ENCODE assay signal across 16 cellular contexts in the genomic region with DNA sequence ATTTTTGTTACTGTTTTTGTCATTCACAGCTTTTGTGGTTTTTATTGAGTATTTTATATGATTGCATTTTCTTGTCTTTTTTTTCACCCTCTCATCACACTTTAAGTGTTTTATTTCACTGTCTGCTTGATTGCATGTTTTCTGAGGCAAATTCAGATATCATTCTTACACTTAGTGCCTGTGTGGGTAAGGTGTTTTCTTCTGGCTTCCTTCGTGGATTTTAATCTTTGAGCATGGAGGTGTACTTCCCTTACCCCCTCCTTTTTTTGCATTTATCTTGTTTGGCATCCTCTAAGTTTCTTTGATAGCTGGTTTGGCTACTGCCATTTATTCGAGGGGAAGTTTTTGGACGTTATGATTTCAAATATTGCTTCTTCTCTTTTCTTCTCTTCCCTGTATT.
"Had no signal": no experiment of that assay in that cellular context is flagged by ENCODE, and none has a peak within 500 bp of the region (broad histone marks: within the 10 kb centered on the region; RNA-seq: fewer than 3 reads in every experiment).

No MANE protein-coding gene starts in this region.

- H3K27ac Mint-ChIP-seq: activated CD4-positive, alpha-beta T cell treated with anti-CD3 and anti-CD28 coated beads, Interleukin-2, amount 10 ng/mL, durations not matched to agents 24 days and 14 days; memory B cell; nephron; stimulated activated naive CD8-positive, alpha-beta T cell treated with anti-CD3 and anti-CD28 coated beads, Interleukin-15, Interleukin-2, amounts not matched to agents 100 ng/mL and 50 ng/mL, for 24 hours; T-helper 1 cell treated with Interleukin-12 subunit alpha and Interleukin-12 subunit beta and Interleukin-4 antibody, amounts not matched to agents 30 μg/mL and 1 μg/mL, for 36 hours had no signal

- H3K27me3 Mint-ChIP-seq: activated CD4-positive, alpha-beta T cell treated with anti-CD3 and anti-CD28 coated beads, Interleukin-2, amount 10 ng/mL, durations not matched to agents 24 days and 14 days; brain; memory B cell; stimulated activated naive CD8-positive, alpha-beta T cell treated with anti-CD3 and anti-CD28 coated beads, Interleukin-15, Interleukin-2, amounts not matched to agents 100 ng/mL and 50 ng/mL, for 24 hours had no signal

- H3K4me3 Mint-ChIP-seq: activated CD4-positive, alpha-beta T cell treated with anti-CD3 and anti-CD28 coated beads, Interleukin-2, amount 10 ng/mL, durations not matched to agents 24 days and 14 days; memory B cell; nephron; stimulated activated naive CD8-positive, alpha-beta T cell treated with anti-CD3 and anti-CD28 coated beads, Interleukin-15, Interleukin-2, amounts not matched to agents 100 ng/mL and 50 ng/mL, for 24 hours; T-helper 1 cell treated with Interleukin-12 subunit alpha and Interleukin-12 subunit beta and Interleukin-4 antibody, amounts not matched to agents 30 μg/mL and 1 μg/mL, for 36 hours had no signal

- DNase-seq: activated CD4-positive, alpha-beta T cell treated with anti-CD3 and anti-CD28 coated beads, Interleukin-2, amount 10 ng/mL, durations not matched to agents 24 days and 14 days; activated CD4-positive, CD25-positive, alpha-beta regulatory T cell; activated naive CD4-positive, alpha-beta T cell; amygdala; left ventricle myocardium inferior; mucosa of descending colon; right lobe of liver; spleen; upper lobe of right lung had no signal

- H3K27me3 ChIP-seq: esophagus muscularis mucosa, hepatocyte, right lobe of liver, spleen, upper lobe of right lung had no signal

- H3K9me3 ChIP-seq: esophagus muscularis mucosa, left ventricle myocardium inferior, mucosa of descending colon, right lobe of liver, spleen, upper lobe of right lung had no signal

- ATAC-seq: mucosa of descending colon, right lobe of liver, upper lobe of right lung had no signal

- H3K4me2 ChIP-seq: hepatocyte had no signal

- H3K9me3 Mint-ChIP-seq: activated CD4-positive, alpha-beta T cell treated with anti-CD3 and anti-CD28 coated beads, Interleukin-2, amount 10 ng/mL, durations not matched to agents 24 days and 14 days; brain; memory B cell; nephron; stimulated activated naive CD8-positive, alpha-beta T cell treated with anti-CD3 and anti-CD28 coated beads, Interleukin-15, Interleukin-2, amounts not matched to agents 100 ng/mL and 50 ng/mL, for 24 hours; T-helper 1 cell treated with Interleukin-12 subunit alpha and Interleukin-12 subunit beta and Interleukin-4 antibody, amounts not matched to agents 30 μg/mL and 1 μg/mL, for 36 hours had no signal

- H3K27ac ChIP-seq: esophagus muscularis mucosa, hepatocyte, right lobe of liver, spleen, upper lobe of right lung had no signal

- H3K36me3 ChIP-seq: esophagus muscularis mucosa, left ventricle myocardium inferior, right lobe of liver, upper lobe of right lung had no signal

- H3K4me3 ChIP-seq: esophagus muscularis mucosa, hepatocyte, left ventricle myocardium inferior, mucosa of descending colon, right lobe of liver, spleen, upper lobe of right lung had no signal

- H2AFZ ChIP-seq: hepatocyte had no signal
